ENCODE assay signal across 18 cellular contexts in genomic region chr4:101230806-101231426, GRCh38.
DNase-seq lines count a peak whose midpoint lies in the region; ATAC-seq, FAIRE-seq and TF ChIP-seq lines count a peak whose summit lies in the region.
"Had no signal": no experiment of that assay in that cellular context is flagged by ENCODE, and none has a peak within 500 bp of the region (broad histone marks: within the 10 kb centered on the region; RNA-seq: fewer than 3 reads in every experiment).

No MANE protein-coding gene starts in this region.

- H3F3A ChIP-seq in SK-N-SH (replicated peaks; ENCODE audit: insufficient read depth), result peaks cover 6% of the 10 kb centered on the region

- H3K27me3 ChIP-seq in SK-N-SH (ENCODE audit: insufficient read depth) (no peaks in the 10 kb centered on the region), H1 (replicated peaks in 1 of 4; ENCODE audit: control insufficient read depth in 3 of 4, extremely low read depth in 1 of 4, insufficient read depth in 3 of 4, low read length in 3 of 4) (no peaks in the 10 kb centered on the region), breast epithelium (no peaks in the 10 kb centered on the region), colonic mucosa (no peaks in the 10 kb centered on the region)
- H3K27me3 ChIP-seq: adrenal gland, transverse colon had no signal

- H3K4me3 ChIP-seq in SK-N-SH (ENCODE audit: low read depth in 2 of 2, low read length in 1 of 2) (no peak overlapping the region), H1 (ENCODE audit: extremely low read depth in 1 of 4, insufficient read depth in 2 of 4, low read depth in 3 of 4, low read length in 4 of 4) (no peak overlapping the region), breast epithelium (no peak overlapping the region), colonic mucosa (no peak overlapping the region)
- H3K4me3 ChIP-seq: adrenal gland, lower lobe of right lung, transverse colon had no signal

- H4K20me1 ChIP-seq in SK-N-SH (ENCODE audit: insufficient read depth) (peaks cover 11% of the 10 kb centered on the region; the same call in 1 of the 2 replicates), H1 (replicated peaks in 1 of 2; ENCODE audit: control insufficient read depth in 1 of 2, insufficient read depth in 2 of 2, low read length in 2 of 2) (no peaks in the 10 kb centered on the region)

- no peak overlapping the region for H2AFZ ChIP-seq in SK-N-SH (ENCODE audit: low read depth)
- no peak overlapping the region for H2AFZ ChIP-seq in H1 (ENCODE audit: low read length)

- peaks cover 54% of the 10 kb centered on the region for H3K4me1 Mint-ChIP-seq in stimulated activated memory B cell treated with anti-CD40 and anti-IgM and Interleukin-4, amounts not matched to agents 10 μg/mL and 1 μg/mL and 100 μg/mL, for 72 hours

- no peak overlapping the region for H3K4me2 ChIP-seq in SK-N-SH
- H3K4me2 ChIP-seq in H1 (ENCODE audit: insufficient read depth in 1 of 2, low read depth in 2 of 2, low read length in 2 of 2), result no peak overlapping the region

- H4K8ac ChIP-seq in H1 (ENCODE audit: extremely low read depth, insufficient read depth, low read length), result no peak overlapping the region

- H3K27ac ChIP-seq in SK-N-SH (ENCODE audit: low read depth in 2 of 2, low read length in 1 of 2) (peak overlapping the region in 1 of 2 experiments; percentile 46; a peak in 2 of 4 replicates), H1 (ENCODE audit: low read depth, low read length) (no peak overlapping the region), breast epithelium (no peak overlapping the region), colonic mucosa (no peak overlapping the region)
- H3K27ac ChIP-seq: adrenal gland, lower lobe of right lung, transverse colon had no signal

- FAIRE-seq in H1 (lab: Jason Lieb, UNC), result peak; percentile 42
- FAIRE-seq: A204.1 had no signal

- no peak overlapping the region for H2BK12ac ChIP-seq in H1 (ENCODE audit: low read depth, low read length)

- DNase-seq in SK-N-SH (no peak), OCI-M1 (lab: John Stamatoyannopoulos, UW) (peak; percentile 82), H1 (ENCODE audit: low read depth in 1 of 2, low spot score in 2 of 2) (no peak), breast epithelium (ENCODE audit: low spot score in 2 of 2) (no peak), colonic mucosa (no peak)
- DNase-seq: activated CD4-positive, CD25-positive, alpha-beta regulatory T cell treated with anti-CD3 and anti-CD28 coated beads, Interleukin-2, amount 50 U/mL, for 72 hours; activated CD8-positive, alpha-beta memory T cell treated with anti-CD3 and anti-CD28 coated beads, Interleukin-2, amount 50 U/mL, for 4 hours; adrenal gland; KBM-7; lower lobe of right lung; NCI-H1436 treated with DMSO at 0.1 percent for 48 hours; NCI-H510A treated with DMSO at 0.1 percent for 48 hours; transverse colon had no signal

- H3K4me1 ChIP-seq in SK-N-SH (ENCODE audit: control insufficient read depth in 1 of 2, insufficient read depth in 2 of 2, low read depth in 1 of 2, low read length in 1 of 2) (peaks cover 5 to 28% of the 10 kb centered on the region in 2 experiments; a peak in 3 of 4 replicates), H1 (replicated peaks in 1 of 4; ENCODE audit: control insufficient read depth in 3 of 4, insufficient read depth in 4 of 4, low read length in 3 of 4) (peaks cover 0 to 4% (median 0%) of the 10 kb centered on the region in 4 experiments; a peak in 1 of 7 replicates), breast epithelium (no peaks in the 10 kb centered on the region), colonic mucosa (no peaks in the 10 kb centered on the region)

- H4K91ac ChIP-seq in H1 (replicated peaks; ENCODE audit: insufficient read length, low read length), result no peak overlapping the region

- no peak overlapping the region for H3K23ac ChIP-seq in H1 (ENCODE audit: insufficient read length)

- H2BK120ac ChIP-seq in H1 (replicated peaks; ENCODE audit: low read depth, low read length), result no peak overlapping the region

- H3K4ac ChIP-seq in H1 (replicated peaks; ENCODE audit: insufficient read length, low read depth, low read length), result no peak overlapping the region

- no peak overlapping the region; the same call in 1 of the 2 replicates for H2AK5ac ChIP-seq in H1 (ENCODE audit: low read depth, low read length)

- peaks cover 64% of the 10 kb centered on the region for H3K79me2 ChIP-seq in SK-N-SH (ENCODE audit: insufficient read depth)
- H3K79me2 ChIP-seq in H1 (ENCODE audit: control insufficient read depth in 1 of 2, insufficient read depth in 2 of 2, low read length in 2 of 2), result peaks cover 0 to 53% of the 10 kb centered on the region in 2 experiments; a peak in 2 of 4 replicates

- H3K79me1 ChIP-seq in H1 (ENCODE audit: low read depth, low read length), result no peaks in the 10 kb centered on the region

- H3K9me3 ChIP-seq in SK-N-SH, result no peaks in the 10 kb centered on the region
- H3K9me3 ChIP-seq in H1 (ENCODE audit: insufficient read depth in 2 of 2, low read depth in 1 of 2, low read length in 1 of 2), result no peaks in the 10 kb centered on the region
- no peaks in the 10 kb centered on the region for H3K9me3 ChIP-seq in breast epithelium
- no peaks in the 10 kb centered on the region for H3K9me3 ChIP-seq in colonic mucosa
- H3K9me3 ChIP-seq: lower lobe of right lung, transverse colon had no signal

- TF ChIP-seq CTCF in SK-N-SH (IDR thresholded peaks at IDR 0.05) (no peak; the same call in 1 of the 2 replicates), H1 (IDR thresholded peaks at IDR 0.05; ENCODE audit: control extremely low read depth in 1 of 3, insufficient read depth in 1 of 3, low read depth in 1 of 3, low read length in 3 of 3) (no peak), breast epithelium (IDR thresholded peaks at IDR 0.05) (no peak), colonic mucosa (IDR thresholded peaks at IDR 0.05) (no peak)

- H3K9ac ChIP-seq in SK-N-SH (no peak overlapping the region), H1 (replicated peaks in 1 of 4; ENCODE audit: extremely low read depth in 1 of 4, low read depth in 3 of 4, low read length in 3 of 4) (no peak overlapping the region), colonic mucosa (ENCODE audit: low read depth in 2 of 2, low read length in 2 of 2) (no peak overlapping the region)

- TF ChIP-seq POLR2A in H1 (IDR thresholded peaks at IDR 0.05; ENCODE audit: control extremely low read depth in 1 of 2, low read depth in 2 of 2, low read length in 2 of 2) (no peak), breast epithelium (IDR thresholded peaks at IDR 0.05) (no peak)

- H3K36me3 Mint-ChIP-seq in stimulated activated memory B cell treated with anti-CD40 and anti-IgM and Interleukin-4, amounts not matched to agents 10 μg/mL and 1 μg/mL and 100 μg/mL, for 72 hours, result peaks cover 16% of the 10 kb centered on the region
- H3K36me3 Mint-ChIP-seq: natural killer cell treated with Interleukin-12 subunit alpha and Interleukin-12 subunit beta and Interleukin-15 and Interleukin-18, amount 100 ng/mL, for 72 hours had no signal

- no peak overlapping the region for H3K18ac ChIP-seq in H1 (ENCODE audit: extremely low read depth, low read length)

- no peak overlapping the region for H4K5ac ChIP-seq in H1 (ENCODE audit: insufficient read length, low read depth, low read length)

- H2BK5ac ChIP-seq in H1 (ENCODE audit: low read depth, low read length), result no peak overlapping the region

- ATAC-seq in SK-N-SH treated with all-trans-retinoic acid at 6 μM for 48 hours (peak; percentile 43), HG03521 (IDR thresholded peaks at IDR 0.05; ENCODE audit: unreplicated experiment) (no peak)
- ATAC-seq in stimulated activated memory B cell treated with anti-CD40 and anti-IgM and Interleukin-4, amounts not matched to agents 10 μg/mL and 1 μg/mL and 100 μg/mL, for 72 hours, result no peak
- ATAC-seq: lower lobe of right lung; natural killer cell treated with Interleukin-12 subunit alpha and Interleukin-12 subunit beta and Interleukin-15 and Interleukin-18, amount 100 ng/mL, for 72 hours had no signal

- H3K23me2 ChIP-seq in H1 (ENCODE audit: low read depth, low read length), result no peaks in the 10 kb centered on the region

- no peak overlapping the region for H3K4me3 Mint-ChIP-seq in stimulated activated memory B cell treated with anti-CD40 and anti-IgM and Interleukin-4, amounts not matched to agents 10 μg/mL and 1 μg/mL and 100 μg/mL, for 72 hours
- H3K4me3 Mint-ChIP-seq: natural killer cell treated with Interleukin-12 subunit alpha and Interleukin-12 subunit beta and Interleukin-15 and Interleukin-18, amount 100 ng/mL, for 72 hours had no signal

- H3K27ac Mint-ChIP-seq in stimulated activated memory B cell treated with anti-CD40 and anti-IgM and Interleukin-4, amounts not matched to agents 10 μg/mL and 1 μg/mL and 100 μg/mL, for 72 hours, result peak overlapping the region; percentile 14

- no peaks in the 10 kb centered on the region for H3K9me2 ChIP-seq in SK-N-SH

- no peak overlapping the region for H3K14ac ChIP-seq in H1 (ENCODE audit: insufficient read length)

- H3K36me3 ChIP-seq in SK-N-SH (replicated peaks in 1 of 2; ENCODE audit: control insufficient read depth in 1 of 2, insufficient read depth in 2 of 2, low read length in 1 of 2) (no peaks in the 10 kb centered on the region), H1 (ENCODE audit: control insufficient read depth in 2 of 4, insufficient read depth in 4 of 4, low read length in 3 of 4) (no peaks in the 10 kb centered on the region), breast epithelium (no peaks in the 10 kb centered on the region), colonic mucosa (no peaks in the 10 kb centered on the region)
- H3K36me3 ChIP-seq: adrenal gland, lower lobe of right lung, transverse colon had no signal

- H3K27me3 Mint-ChIP-seq in stimulated activated memory B cell treated with anti-CD40 and anti-IgM and Interleukin-4, amounts not matched to agents 10 μg/mL and 1 μg/mL and 100 μg/mL, for 72 hours, result no peaks in the 10 kb centered on the region
- H3K27me3 Mint-ChIP-seq: natural killer cell treated with Interleukin-12 subunit alpha and Interleukin-12 subunit beta and Interleukin-15 and Interleukin-18, amount 100 ng/mL, for 72 hours had no signal

- no peaks in the 10 kb centered on the region for H3K9me3 Mint-ChIP-seq in stimulated activated memory B cell treated with anti-CD40 and anti-IgM and Interleukin-4, amounts not matched to agents 10 μg/mL and 1 μg/mL and 100 μg/mL, for 72 hours
- H3K9me3 Mint-ChIP-seq: natural killer cell treated with Interleukin-12 subunit alpha and Interleukin-12 subunit beta and Interleukin-15 and Interleukin-18, amount 100 ng/mL, for 72 hours had no signal

- intact Hi-C loops in breast epithelium (cut with DNase I; ENCODE audit: low total_unique reads), result no loop called here
- intact Hi-C loops in colonic mucosa (cut with DNase I), result no loop called here

- TF ChIP-seq EP300 in SK-N-SH (IDR thresholded peaks at IDR 0.05; ENCODE audit: borderline replicate concordance in 1 of 2, low read depth in 1 of 2, low read length in 1 of 2) (no peak), H1 (IDR thresholded peaks at IDR 0.05; ENCODE audit: borderline replicate concordance in 1 of 2, low read depth in 2 of 2, low read length in 2 of 2) (no peak)

- CTCF ChIA-PET in SK-N-SH (lab: Yijun Ruan, JAX), result no interaction called here
- CTCF ChIA-PET in H1 (lab: Charles Lee; ENCODE audit: partially characterized antibody), result interaction anchor here (0.9 to 1.0 kb wide), 2 partner anchors 14 to 62 kb away, joined by 3 read pairs; no protein-coding TSS in a partner anchor

- no peak overlapping the region for H3K56ac ChIP-seq in H1 (replicated peaks; ENCODE audit: insufficient read length, low read depth, low read length)

- H2BK20ac ChIP-seq in H1 (ENCODE audit: low read length), result no peak overlapping the region

- TF ChIP-seq RAD21 in SK-N-SH (IDR thresholded peaks at IDR 0.05; ENCODE audit: low read length) (no peak), H1 (IDR thresholded peaks at IDR 0.05 in 1 of 2, conservative IDR thresholded peaks at IDR 0.05 in 1 of 2; ENCODE audit: low read depth in 2 of 2, low read length in 2 of 2) (peak in 1 of 2 experiments; percentile 43; a peak in 2 of 4 replicates)

- H2BK15ac ChIP-seq in H1 (ENCODE audit: low read length), result no peak overlapping the region

- POLR2A ChIA-PET in SK-N-SH (lab: Yijun Ruan, JAX), result no interaction called here
- POLR2A ChIA-PET in H1 (lab: Charles Lee; ENCODE audit: partially characterized antibody), result interaction anchor here (1.3 kb wide), 1 partner anchor 12 kb away, joined by 3 read pairs; no protein-coding TSS in a partner anchor

- 49% methylated on average over 3 of the region's 3 CpGs for WGBS in SK-N-SH (ENCODE audit: low lambda C conversion rate)
- WGBS in H1 (ENCODE audit: extremely low coverage in 1 of 2, insufficient coverage in 1 of 2, insufficient read length in 1 of 2, insufficient replicate concordance in 2 of 2, low coverage in 1 of 2, low lambda C conversion rate in 2 of 2, missing lambda C conversion rate in 1 of 2), 2 experiments, result 83% methylated on average over 3 of the region's 3 CpGs; no CpG with 5 or more reads in 1 of the 2 experiments
